In the genomic region with DNA sequence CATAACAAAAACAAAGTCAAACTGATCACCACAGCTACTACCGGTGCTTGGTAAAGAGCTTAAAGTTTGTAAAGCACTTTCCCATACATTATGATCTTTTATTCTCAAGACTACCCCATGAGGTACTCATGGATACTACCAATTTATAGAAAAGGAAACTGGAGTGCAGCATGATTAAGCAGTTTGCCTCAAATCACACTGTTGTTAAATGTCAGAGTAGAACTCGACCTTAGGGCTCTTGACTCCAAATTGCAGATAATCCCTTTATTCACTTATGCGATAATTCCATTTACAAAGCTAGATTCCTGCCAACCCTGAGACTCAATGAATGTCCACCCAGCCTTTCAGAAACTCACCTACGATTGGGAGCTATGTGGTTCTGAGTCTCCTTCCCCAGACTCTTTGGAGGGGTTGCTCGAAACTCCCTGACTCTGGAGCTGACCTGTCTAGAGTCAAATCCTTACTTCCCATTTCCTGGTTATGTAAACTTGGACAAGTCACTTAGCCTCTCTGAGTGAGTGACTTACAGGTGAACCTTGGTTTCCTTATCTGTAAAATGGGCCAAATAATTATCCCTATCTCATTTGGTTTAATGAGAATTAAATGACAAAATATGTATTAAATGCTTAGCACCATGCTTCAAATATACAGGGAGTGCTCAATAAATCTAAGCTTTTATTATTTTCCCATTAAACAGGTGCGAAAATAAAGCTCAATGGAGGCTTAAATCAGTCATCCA, we compare ENCODE assay signal across 17 cellular contexts. TPM values are rescaled to one million over a fixed set of nuclear protein-coding genes. Genes with fewer than 3 reads are reported as not detected.
DNase-seq lines count a peak whose midpoint lies in the region; ATAC-seq, FAIRE-seq and TF ChIP-seq lines count a peak whose summit lies in the region.
"Had no signal": no experiment of that assay in that cellular context is flagged by ENCODE, and none has a peak within 500 bp of the region (broad histone marks: within the 10 kb centered on the region; RNA-seq: fewer than 3 reads in every experiment).

No MANE protein-coding gene starts in this region.

- FAIRE-seq in A549 (lab: Jason Lieb, UNC) (no peak), kidney (lab: Jason Lieb, UNC) (no peak)

- no peak for TF ChIP-seq RAD21 in A549 (conservative IDR thresholded peaks at IDR 0.05 in 1 of 2, IDR thresholded peaks at IDR 0.05 in 1 of 2)

- POLR2A ChIA-PET in A549 (lab: Yijun Ruan, JAX) = interaction anchor here (0.6 to 2.3 kb wide), 2 partner anchors 19 to 1331 kb away, joined by 3 to 9 read pairs; no protein-coding TSS in a partner anchor

- no peak for TF ChIP-seq POLR2A in A549 (IDR thresholded peaks at IDR 0.05; ENCODE audit: low read length)

- no peak for TF ChIP-seq EP300 in A549 (IDR thresholded peaks at IDR 0.05)

- peaks cover 0 to 13% of the 10 kb centered on the region in 2 donors for H3K36me3 ChIP-seq in kidney (ENCODE audit: control insufficient read depth in 1 of 2, insufficient read depth in 2 of 2, low read length in 2 of 2)

- no peak overlapping the region for H3K4me3 ChIP-seq in A549
- no peak overlapping the region for H3K4me3 ChIP-seq in kidney (ENCODE audit: low read length in 2 of 2)

- ATAC-seq in A549 = no peak
- no peak for ATAC-seq in HG03520 (IDR thresholded peaks at IDR 0.05; ENCODE audit: unreplicated experiment)
- ATAC-seq: SK-N-SH treated with all-trans-retinoic acid at 6 μM for 48 hours had no signal

- peak overlapping the region; percentile 52 for H3K27ac Mint-ChIP-seq in osteocyte (ENCODE audit: unreplicated experiment)

- H3K27ac ChIP-seq in A549 = peak overlapping the region; percentile 96
- peak overlapping the region; percentile 86 to 95 for H3K27ac ChIP-seq in kidney (ENCODE audit: low read depth in 2 of 2, low read length in 2 of 2)
- H3K27ac ChIP-seq: C4-2B, KMS-11 had no signal

- TF ChIP-seq CTCF in A549 (IDR thresholded peaks at IDR 0.05) = no peak
- no peak for TF ChIP-seq CTCF in kidney (IDR thresholded peaks at IDR 0.05; ENCODE audit: borderline replicate concordance, extremely low read depth, insufficient read depth)
- TF ChIP-seq CTCF in osteocyte (IDR thresholded peaks at IDR 0.05) = no peak

- no peaks in the 10 kb centered on the region for H3K36me3 Mint-ChIP-seq in osteocyte (ENCODE audit: unreplicated experiment)

- no peaks in the 10 kb centered on the region for H3K27me3 Mint-ChIP-seq in osteocyte (ENCODE audit: unreplicated experiment)

- CTCF ChIA-PET in A549 (lab: Yijun Ruan, JAX) = interaction anchor here (0.8 to 4.3 kb wide), 12 partner anchors 9 to 169 kb away, joined by 3 to 28 read pairs (median 6); no protein-coding TSS in a partner anchor

- H3K4me1 ChIP-seq in A549 = peaks cover 77% of the 10 kb centered on the region
- H3K4me1 ChIP-seq in kidney (ENCODE audit: control insufficient read depth in 1 of 2, insufficient read depth in 1 of 2, low read depth in 1 of 2, low read length in 2 of 2) = peaks cover 57 to 83% of the 10 kb centered on the region in 2 donors

- no peak overlapping the region for H3K4me3 Mint-ChIP-seq in osteocyte (ENCODE audit: unreplicated experiment)

- WGBS in A549 (ENCODE audit: missing lambda C conversion rate) = 51% methylated on average over 6 of the region's 6 CpGs

- peak overlapping the region in 1 of 2 donors; percentile 21 for H3K9ac ChIP-seq in kidney (ENCODE audit: low read length in 2 of 2)
- H3K9ac ChIP-seq: KMS-11 had no signal

- peaks cover 60% of the 10 kb centered on the region for H3K4me1 Mint-ChIP-seq in osteocyte (ENCODE audit: unreplicated experiment)

- intact Hi-C loops in kidney (cut with DNase I) = no loop called here

- H3K4me2 ChIP-seq in A549 = peak overlapping the region; percentile 72
- H3K4me2 ChIP-seq: KMS-11 had no signal

- H3K9me3 ChIP-seq in A549 (no peaks in the 10 kb centered on the region), kidney (ENCODE audit: control insufficient read depth in 1 of 2, low read length in 2 of 2) (no peaks in the 10 kb centered on the region)

- no peaks in the 10 kb centered on the region for H3K9me3 Mint-ChIP-seq in osteocyte (ENCODE audit: unreplicated experiment)

- DNase-seq in A549 (ENCODE audit: low read depth in 1 of 2, low spot score in 1 of 2) (peak in 1 of 2 experiments; percentile 33), NCI-H82 (lab: John Stamatoyannopoulos, UW) (peak; percentile 87), kidney (no peak), osteocyte (ENCODE audit: extremely low spot score, unreplicated experiment) (no peak), NAMALWA (ENCODE audit: low spot score) (no peak), OCI-M2 (lab: John Stamatoyannopoulos, UW; ENCODE audit: unreplicated experiment) (no peak)
- no peak for DNase-seq in stimulated activated CD4-positive, alpha-beta T cell treated with anti-CD3 and anti-CD28 coated beads, Interleukin-2, amount 100 ng/mL, for 48 hours
- DNase-seq: NCI-H1436; NCI-H1930; NCI-H446; NK-92 treated with Interleukin-12 subunit alpha and Interleukin-12 subunit beta, amount 100 ng/mL, for 24 hours; RPMI8226; SHP77 treated with DMSO at 0.1 percent for 48 hours had no signal

TF ChIP-seq in A549, 52 proteins besides CTCF, POLR2A, EP300 and RAD21:
- TF ChIP-seq ZFP36 (IDR thresholded peaks at IDR 0.05; ENCODE audit: borderline replicate concordance, partially characterized antibody) (no peak), MAFK (IDR thresholded peaks at IDR 0.05; ENCODE audit: partially characterized antibody) (peak; percentile 52), MAZ (IDR thresholded peaks at IDR 0.05; ENCODE audit: borderline replicate concordance, low read depth, low read length) (no peak), RARB (CRISPR knock-in tag; IDR thresholded peaks at IDR 0.05) (no peak), ZSCAN20 (CRISPR knock-in tag; IDR thresholded peaks at IDR 0.05) (no peak), KDM1A (IDR thresholded peaks at IDR 0.05; ENCODE audit: low read depth) (0 out of 2 replicates have a peak, but pooled peaks have one; percentile 64), NPAS2 (CRISPR knock-in tag; IDR thresholded peaks at IDR 0.05; ENCODE audit: borderline replicate concordance) (no peak)
- TF ChIP-seq, protein P1, sequence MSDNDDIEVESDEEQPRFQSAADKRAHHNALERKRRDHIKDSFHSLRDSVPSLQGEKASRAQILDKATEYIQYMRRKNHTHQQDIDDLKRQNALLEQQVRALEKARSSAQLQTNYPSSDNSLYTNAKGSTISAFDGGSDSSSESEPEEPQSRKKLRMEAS (IDR thresholded peaks at IDR 0.05) = no peak
TF ChIP-seq in A549: peak in this region for 2.

RNA-seq across cellular contexts. Expression of gene PSD4, which starts 47.4 kb away (rescaled TPM):
- polyA plus RNA-seq in A549 (2011; rRNA removed) (5.4 and 6.7 TPM in 2 replicates), A549 (2017; fragmentation: RNase III; extraction: RNeasy Plus Mini Kit Qiagen cat#74134 plus additional on column Dnase treatment) (13.9 to 21.6 TPM (median 21.1 TPM) in 3 replicates), kidney (ENCODE audit: insufficient read depth, low read depth, low replicate concordance) (16.2 TPM)
- 4.3 and 5.3 TPM in 2 replicates for polyA plus RNA-seq in A549 (2012; cell fraction: cytosol; rRNA removed)
- polyA plus RNA-seq in A549 (2012; cell fraction: nucleus; rRNA removed) = 5.9 and 6.1 TPM in 2 replicates
- 8.2 and 8.3 TPM in 2 replicates for polyA minus RNA-seq in A549 (2011; rRNA and poly(A)+ RNA removed)
- total RNA-seq in kidney (42.0 TPM), osteocyte (6.3 and 8.9 TPM in 2 replicates)

RNA-seq across cellular contexts. Expression of gene PAX8, which starts 57.6 kb away (rescaled TPM):
- 0.71 and 1.0 TPM in 2 replicates for polyA plus RNA-seq in A549 (2011; rRNA removed)
- 0.54 and 0.66 TPM in 2 replicates for polyA plus RNA-seq in A549 (2012; cell fraction: cytosol; rRNA removed)
- 0.40 and 0.91 TPM in 2 replicates for polyA plus RNA-seq in A549 (2012; cell fraction: nucleus; rRNA removed)
- polyA plus RNA-seq in A549 (2017; fragmentation: RNase III; extraction: RNeasy Plus Mini Kit Qiagen cat#74134 plus additional on column Dnase treatment) = 0.81 to 1.7 TPM (median 1.5 TPM) in 3 replicates
- polyA minus RNA-seq in A549 (2011; rRNA and poly(A)+ RNA removed) = 1.0 and 1.7 TPM in 2 replicates
- total RNA-seq in kidney = 607 TPM
- 199 TPM for polyA plus RNA-seq in kidney (ENCODE audit: insufficient read depth, low read depth, low replicate concordance)
- total RNA-seq in osteocyte = not detected in 2 replicates

Comparison
In these comparisons a context has a peak if more than half of its experiments do, and no peak if none do; other contexts are left out.
1. RNA of gene PAX8, which starts 57.6 kb away (total RNA-seq): 607 TPM in kidney (single experiment); not detected in osteocyte; every median in the first group is over 100 times any median in the second.